ENCODE assay signal across 1 cellular context in the genomic region with DNA sequence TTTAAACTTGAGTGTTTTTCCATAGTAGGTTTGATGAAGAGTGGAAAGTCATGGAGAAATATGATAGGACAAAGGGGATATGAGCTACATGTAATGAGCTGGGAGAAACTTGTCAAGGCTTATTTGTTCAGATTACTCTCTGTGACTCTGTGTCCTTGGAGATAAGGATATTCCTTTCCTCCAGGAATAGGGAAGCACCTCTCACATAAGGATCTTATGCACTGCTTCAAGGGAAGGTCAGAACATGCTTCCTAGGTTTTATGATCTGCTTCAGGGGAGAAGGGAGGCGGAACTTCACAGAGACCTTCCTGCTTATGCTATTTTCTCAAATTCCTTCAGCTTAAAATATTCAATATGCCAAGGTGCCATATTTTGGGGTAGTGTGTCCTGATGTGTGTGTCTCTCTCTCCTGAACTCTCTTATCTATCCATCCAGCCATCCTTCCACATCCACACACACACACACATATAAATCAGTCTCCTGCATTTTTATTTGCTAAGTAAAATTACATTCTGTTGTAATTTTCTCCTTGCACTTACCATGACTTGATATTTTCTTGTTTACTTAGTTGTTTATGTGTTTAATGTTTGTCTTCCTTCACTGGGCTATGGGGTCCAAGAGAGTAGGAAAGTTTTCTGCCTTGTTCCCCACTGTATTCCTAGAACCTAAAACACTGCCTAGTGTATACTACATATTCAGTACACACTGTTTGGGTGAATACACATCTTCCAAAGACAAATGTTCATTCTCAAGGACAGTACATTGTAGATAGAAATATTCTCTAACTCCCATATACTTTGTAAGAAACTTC.
TF ChIP-seq lines count a peak whose summit lies in the region.

No MANE protein-coding gene starts in this region.

TF ChIP-seq in K562, 482 proteins besides CTCF, POLR2A, EP300 and RAD21 (continued from another document and continues in another):
- TF ChIP-seq MXD1 (CRISPR knock-in tag; IDR thresholded peaks at IDR 0.05; ENCODE audit: borderline replicate concordance, poor library complexity, severe bottlenecking) (no peak), ZNF384 (IDR thresholded peaks at IDR 0.05; ENCODE audit: low read depth, low read length) (no peak), NFATC3 (IDR thresholded peaks at IDR 0.05) (no peak), CTBP1 (IDR thresholded peaks at IDR 0.05; ENCODE audit: borderline replicate concordance) (peak; percentile 53; the same call in 1 of the 2 replicates), ZNF224 (CRISPR knock-in tag; IDR thresholded peaks at IDR 0.05) (no peak), CHD1 (IDR thresholded peaks at IDR 0.05; ENCODE audit: low read length) (peak; percentile 51), CBX1 (IDR thresholded peaks at IDR 0.05; ENCODE audit: low read depth) (no peak), TEAD4 (IDR thresholded peaks at IDR 0.05; ENCODE audit: low read length) (peak; percentile 54; the same call in 1 of the 2 replicates), TEAD4 (CRISPR knock-in tag; IDR thresholded peaks at IDR 0.05; ENCODE audit: borderline replicate concordance) (no peak), SAFB2 (IDR thresholded peaks at IDR 0.05; ENCODE audit: borderline replicate concordance, low read depth, low read length, severe bottlenecking) (no peak), SFPQ (IDR thresholded peaks at IDR 0.05; ENCODE audit: low read depth, low read length) (no peak), PML (IDR thresholded peaks at IDR 0.05; ENCODE audit: low read length) (peak; percentile 28; the same call in 1 of the 2 replicates), FOXA3 (CRISPR knock-in tag; conservative IDR thresholded peaks at IDR 0.05 in 1 of 2, IDR thresholded peaks at IDR 0.05 in 1 of 2) (peak; percentile 73 to 78), MEIS2 (IDR thresholded peaks at IDR 0.05; ENCODE audit: partially characterized antibody) (peak; percentile 65), ZHX1 (conservative IDR thresholded peaks at IDR 0.05; ENCODE audit: low read length) (no peak), TEAD2 (tag; IDR thresholded peaks at IDR 0.05) (no peak), GABPA (tag; conservative IDR thresholded peaks at IDR 0.05; ENCODE audit: low read depth) (no peak; the same call in 1 of the 2 replicates), SIN3B (IDR thresholded peaks at IDR 0.05; ENCODE audit: low read depth) (no peak), ESRRB (CRISPR knock-in tag; IDR thresholded peaks at IDR 0.05; ENCODE audit: borderline replicate concordance) (no peak), FOXK2 (conservative IDR thresholded peaks at IDR 0.05 in 1 of 2, IDR thresholded peaks at IDR 0.05 in 1 of 2; ENCODE audit: low read depth in 2 of 2) (0 out of 4 replicates have a peak, but pooled peaks of 1 of the 2 experiments have one; percentile 31), NEUROD1 (IDR thresholded peaks at IDR 0.05; ENCODE audit: borderline replicate concordance, low read depth, low read length, partially characterized antibody) (no peak), C11orf30 (IDR thresholded peaks at IDR 0.05; ENCODE audit: low read depth) (no peak), ZNF764 (CRISPR knock-in tag; IDR thresholded peaks at IDR 0.05; ENCODE audit: low read depth) (no peak), RNF2 (IDR thresholded peaks at IDR 0.05) (0 out of 2 replicates have a peak, but pooled peaks have one; percentile 12), ZNF146 (CRISPR knock-in tag; IDR thresholded peaks at IDR 0.05; ENCODE audit: unreplicated experiment) (no peak), PTTG1 (tag; IDR thresholded peaks at IDR 0.05; ENCODE audit: low read depth) (no peak), SMARCE1 (IDR thresholded peaks at IDR 0.05) (0 out of 2 replicates have a peak, but pooled peaks have one; percentile 62), CHCHD3 (CRISPR knock-in tag; IDR thresholded peaks at IDR 0.05) (no peak), RB1 (IDR thresholded peaks at IDR 0.05; ENCODE audit: low read depth) (no peak)
- TF ChIP-seq, protein P1, sequence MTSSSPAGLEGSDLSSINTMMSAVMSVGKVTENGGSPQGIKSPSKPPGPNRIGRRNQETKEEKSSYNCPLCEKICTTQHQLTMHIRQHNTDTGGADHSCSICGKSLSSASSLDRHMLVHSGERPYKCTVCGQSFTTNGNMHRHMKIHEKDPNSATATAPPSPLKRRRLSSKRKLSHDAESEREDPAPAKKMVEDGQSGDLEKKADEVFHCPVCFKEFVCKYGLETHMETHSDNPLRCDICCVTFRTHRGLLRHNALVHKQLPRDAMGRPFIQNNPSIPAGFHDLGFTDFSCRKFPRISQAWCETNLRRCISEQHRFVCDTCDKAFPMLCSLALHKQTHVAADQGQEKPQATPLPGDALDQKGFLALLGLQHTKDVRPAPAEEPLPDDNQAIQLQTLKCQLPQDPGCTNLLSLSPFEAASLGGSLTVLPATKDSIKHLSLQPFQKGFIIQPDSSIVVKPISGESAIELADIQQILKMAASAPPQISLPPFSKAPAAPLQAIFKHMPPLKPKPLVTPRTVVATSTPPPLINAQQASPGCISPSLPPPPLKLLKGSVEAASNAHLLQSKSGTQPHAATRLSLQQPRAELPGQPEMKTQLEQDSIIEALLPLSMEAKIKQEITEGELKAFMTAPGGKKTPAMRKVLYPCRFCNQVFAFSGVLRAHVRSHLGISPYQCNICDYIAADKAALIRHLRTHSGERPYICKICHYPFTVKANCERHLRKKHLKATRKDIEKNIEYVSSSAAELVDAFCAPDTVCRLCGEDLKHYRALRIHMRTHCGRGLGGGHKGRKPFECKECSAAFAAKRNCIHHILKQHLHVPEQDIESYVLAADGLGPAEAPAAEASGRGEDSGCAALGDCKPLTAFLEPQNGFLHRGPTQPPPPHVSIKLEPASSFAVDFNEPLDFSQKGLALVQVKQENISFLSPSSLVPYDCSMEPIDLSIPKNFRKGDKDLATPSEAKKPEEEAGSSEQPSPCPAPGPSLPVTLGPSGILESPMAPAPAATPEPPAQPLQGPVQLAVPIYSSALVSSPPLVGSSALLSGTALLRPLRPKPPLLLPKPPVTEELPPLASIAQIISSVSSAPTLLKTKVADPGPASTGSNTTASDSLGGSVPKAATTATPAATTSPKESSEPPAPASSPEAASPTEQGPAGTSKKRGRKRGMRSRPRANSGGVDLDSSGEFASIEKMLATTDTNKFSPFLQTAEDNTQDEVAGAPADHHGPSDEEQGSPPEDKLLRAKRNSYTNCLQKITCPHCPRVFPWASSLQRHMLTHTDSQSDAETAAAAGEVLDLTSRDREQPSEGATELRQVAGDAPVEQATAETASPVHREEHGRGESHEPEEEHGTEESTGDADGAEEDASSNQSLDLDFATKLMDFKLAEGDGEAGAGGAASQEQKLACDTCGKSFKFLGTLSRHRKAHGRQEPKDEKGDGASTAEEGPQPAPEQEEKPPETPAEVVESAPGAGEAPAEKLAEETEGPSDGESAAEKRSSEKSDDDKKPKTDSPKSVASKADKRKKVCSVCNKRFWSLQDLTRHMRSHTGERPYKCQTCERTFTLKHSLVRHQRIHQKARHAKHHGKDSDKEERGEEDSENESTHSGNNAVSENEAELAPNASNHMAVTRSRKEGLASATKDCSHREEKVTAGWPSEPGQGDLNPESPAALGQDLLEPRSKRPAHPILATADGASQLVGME (CRISPR knock-in tag; IDR thresholded peaks at IDR 0.05): no peak
- TF ChIP-seq, protein P2, sequence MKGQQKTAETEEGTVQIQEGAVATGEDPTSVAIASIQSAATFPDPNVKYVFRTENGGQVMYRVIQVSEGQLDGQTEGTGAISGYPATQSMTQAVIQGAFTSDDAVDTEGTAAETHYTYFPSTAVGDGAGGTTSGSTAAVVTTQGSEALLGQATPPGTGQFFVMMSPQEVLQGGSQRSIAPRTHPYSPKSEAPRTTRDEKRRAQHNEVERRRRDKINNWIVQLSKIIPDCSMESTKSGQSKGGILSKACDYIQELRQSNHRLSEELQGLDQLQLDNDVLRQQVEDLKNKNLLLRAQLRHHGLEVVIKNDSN (CRISPR knock-in tag; IDR thresholded peaks at IDR 0.05): no peak
- TF ChIP-seq, protein P3, sequence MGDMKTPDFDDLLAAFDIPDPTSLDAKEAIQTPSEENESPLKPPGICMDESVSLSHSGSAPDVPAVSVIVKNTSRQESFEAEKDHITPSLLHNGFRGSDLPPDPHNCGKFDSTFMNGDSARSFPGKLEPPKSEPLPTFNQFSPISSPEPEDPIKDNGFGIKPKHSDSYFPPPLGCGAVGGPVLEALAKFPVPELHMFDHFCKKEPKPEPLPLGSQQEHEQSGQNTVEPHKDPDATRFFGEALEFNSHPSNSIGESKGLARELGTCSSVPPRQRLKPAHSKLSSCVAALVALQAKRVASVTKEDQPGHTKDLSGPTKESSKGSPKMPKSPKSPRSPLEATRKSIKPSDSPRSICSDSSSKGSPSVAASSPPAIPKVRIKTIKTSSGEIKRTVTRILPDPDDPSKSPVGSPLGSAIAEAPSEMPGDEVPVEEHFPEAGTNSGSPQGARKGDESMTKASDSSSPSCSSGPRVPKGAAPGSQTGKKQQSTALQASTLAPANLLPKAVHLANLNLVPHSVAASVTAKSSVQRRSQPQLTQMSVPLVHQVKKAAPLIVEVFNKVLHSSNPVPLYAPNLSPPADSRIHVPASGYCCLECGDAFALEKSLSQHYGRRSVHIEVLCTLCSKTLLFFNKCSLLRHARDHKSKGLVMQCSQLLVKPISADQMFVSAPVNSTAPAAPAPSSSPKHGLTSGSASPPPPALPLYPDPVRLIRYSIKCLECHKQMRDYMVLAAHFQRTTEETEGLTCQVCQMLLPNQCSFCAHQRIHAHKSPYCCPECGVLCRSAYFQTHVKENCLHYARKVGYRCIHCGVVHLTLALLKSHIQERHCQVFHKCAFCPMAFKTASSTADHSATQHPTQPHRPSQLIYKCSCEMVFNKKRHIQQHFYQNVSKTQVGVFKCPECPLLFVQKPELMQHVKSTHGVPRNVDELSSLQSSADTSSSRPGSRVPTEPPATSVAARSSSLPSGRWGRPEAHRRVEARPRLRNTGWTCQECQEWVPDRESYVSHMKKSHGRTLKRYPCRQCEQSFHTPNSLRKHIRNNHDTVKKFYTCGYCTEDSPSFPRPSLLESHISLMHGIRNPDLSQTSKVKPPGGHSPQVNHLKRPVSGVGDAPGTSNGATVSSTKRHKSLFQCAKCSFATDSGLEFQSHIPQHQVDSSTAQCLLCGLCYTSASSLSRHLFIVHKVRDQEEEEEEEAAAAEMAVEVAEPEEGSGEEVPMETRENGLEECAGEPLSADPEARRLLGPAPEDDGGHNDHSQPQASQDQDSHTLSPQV (IDR thresholded peaks at IDR 0.05): peak; percentile 74
- TF ChIP-seq, protein P4, sequence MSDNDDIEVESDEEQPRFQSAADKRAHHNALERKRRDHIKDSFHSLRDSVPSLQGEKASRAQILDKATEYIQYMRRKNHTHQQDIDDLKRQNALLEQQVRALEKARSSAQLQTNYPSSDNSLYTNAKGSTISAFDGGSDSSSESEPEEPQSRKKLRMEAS (CRISPR knock-in tag; IDR thresholded peaks at IDR 0.05): no peak
- TF ChIP-seq, protein P5, sequence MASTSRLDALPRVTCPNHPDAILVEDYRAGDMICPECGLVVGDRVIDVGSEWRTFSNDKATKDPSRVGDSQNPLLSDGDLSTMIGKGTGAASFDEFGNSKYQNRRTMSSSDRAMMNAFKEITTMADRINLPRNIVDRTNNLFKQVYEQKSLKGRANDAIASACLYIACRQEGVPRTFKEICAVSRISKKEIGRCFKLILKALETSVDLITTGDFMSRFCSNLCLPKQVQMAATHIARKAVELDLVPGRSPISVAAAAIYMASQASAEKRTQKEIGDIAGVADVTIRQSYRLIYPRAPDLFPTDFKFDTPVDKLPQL (IDR thresholded peaks at IDR 0.05; ENCODE audit: extremely low read depth, insufficient read length): no peak
